Comparison of ENCODE assay signal across 8 cellular contexts in the genomic region with DNA sequence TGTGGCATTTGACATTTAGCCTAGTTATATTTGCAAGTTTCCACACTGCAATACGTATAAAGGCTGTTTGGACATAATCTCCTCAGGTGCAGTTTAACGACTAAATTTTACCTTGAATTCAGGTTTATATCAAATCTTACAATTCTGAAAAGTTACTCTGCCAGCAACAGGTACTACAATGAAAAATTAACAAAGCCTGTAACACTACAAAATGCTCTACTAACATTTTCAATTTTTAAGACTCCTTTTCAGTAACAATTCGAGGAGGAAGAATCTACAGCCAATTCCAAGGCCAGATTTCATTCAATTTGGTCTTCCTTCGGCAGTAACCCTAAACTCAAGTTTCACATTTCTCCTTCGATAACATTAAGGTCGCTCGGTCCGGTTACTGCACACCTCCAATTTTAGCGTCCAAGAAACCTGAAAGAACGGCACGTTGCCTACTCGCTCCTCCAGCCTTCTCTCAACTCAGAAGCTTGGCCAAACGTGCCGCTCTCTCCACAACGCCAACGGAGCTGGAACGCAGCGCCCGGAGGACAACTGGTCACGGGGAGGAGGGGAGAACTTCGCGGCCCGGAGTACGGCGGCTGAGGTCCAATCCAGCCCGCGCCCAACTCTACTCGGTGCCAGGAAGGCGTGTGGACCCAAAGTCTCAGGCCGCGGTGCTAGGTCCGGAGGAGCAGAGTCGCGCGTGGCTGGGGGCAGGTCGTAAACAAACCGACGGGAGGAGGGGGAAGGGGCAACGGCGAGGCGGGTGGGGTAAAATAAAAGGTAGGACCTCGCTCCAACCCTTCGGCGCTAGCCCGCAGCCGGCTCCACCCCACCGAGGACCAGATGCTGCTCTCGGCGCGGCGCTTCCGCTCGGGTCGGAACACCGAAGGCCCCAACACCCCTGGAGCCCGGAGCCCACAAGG. TPM values are rescaled to one million over a fixed set of nuclear protein-coding genes. Genes with fewer than 3 reads are reported as not detected.
DNase-seq lines count a peak whose midpoint lies in the region; ATAC-seq, FAIRE-seq and TF ChIP-seq lines count a peak whose summit lies in the region.

No MANE protein-coding gene starts in this region.

- H3K4me3 Mint-ChIP-seq in activated naive CD4-positive, alpha-beta T cell treated with anti-CD3 and anti-CD28 coated beads for 36 hours = peak overlapping the region; percentile 97

- H3K36me3 ChIP-seq in neuron (ENCODE audit: insufficient read depth, low read length) (no peaks in the 10 kb centered on the region), thyroid gland (no peaks in the 10 kb centered on the region)

- CTCF ChIA-PET in activated naive CD4-positive, alpha-beta T cell treated with anti-CD3 and anti-CD28 coated beads for 36 hours (lab: Charles Lee) = interaction anchor here (1.0 kb wide), 1 partner anchor 48 kb away, joined by 4 read pairs; no protein-coding TSS in a partner anchor

- 1% methylated on average over 41 to 56 of the region's 56 CpGs for WGBS in thyroid gland, 2 donors

- in situ Hi-C loops in GM13976 (cut with MboI; ENCODE audit: low sequenced_read_pairs, unreplicated experiment) = no loop called here

- intact Hi-C loops in activated naive CD4-positive, alpha-beta T cell treated with anti-CD3 and anti-CD28 coated beads for 36 hours (cut with micrococcal nuclease) = loop anchor here (1.0 to 10.0 kb wide), 10 partner anchors 211 to 699 kb away; partner anchors contain the start of genes IL3, IRF1 and LYRM7
- intact Hi-C loops in thyroid gland (cut with DNase I) = loop anchor here (10.0 kb wide), 1 partner anchor 161 kb away; the partner anchor contains the start of gene RAPGEF6

- H3K9me3 ChIP-seq in neuron (ENCODE audit: low read length) (no peaks in the 10 kb centered on the region), thyroid gland (no peaks in the 10 kb centered on the region)

- peak; percentile 56 for DNase-seq in GM13976 (ENCODE audit: low spot score)
- peak; percentile 36 for DNase-seq in NCI-H774 (lab: John Stamatoyannopoulos, UW)
- peak; percentile 40 for DNase-seq in activated naive CD4-positive, alpha-beta T cell treated with anti-CD3 and anti-CD28 coated beads for 36 hours
- peak; percentile 49 to 57 for DNase-seq in frontal cortex (ENCODE audit: low spot score in 2 of 2)
- DNase-seq in thyroid gland = peak; percentile 85 to 87

- no peaks in the 10 kb centered on the region for H3K36me3 Mint-ChIP-seq in activated naive CD4-positive, alpha-beta T cell treated with anti-CD3 and anti-CD28 coated beads for 36 hours (ENCODE audit: low read depth)

- H3K4me1 ChIP-seq in neuron (ENCODE audit: insufficient read depth, low read length) (peaks cover 17% of the 10 kb centered on the region), thyroid gland (peaks cover 6 to 8% of the 10 kb centered on the region in 2 donors)

- FAIRE-seq in frontal cortex (lab: Jason Lieb, UNC) = no peak

- peaks cover 25% of the 10 kb centered on the region for H3K4me1 Mint-ChIP-seq in activated naive CD4-positive, alpha-beta T cell treated with anti-CD3 and anti-CD28 coated beads for 36 hours (ENCODE audit: low read depth)

- no peaks in the 10 kb centered on the region for H3K9me3 Mint-ChIP-seq in activated naive CD4-positive, alpha-beta T cell treated with anti-CD3 and anti-CD28 coated beads for 36 hours

- H3K4me3 ChIP-seq in neuron (ENCODE audit: low read length) (peak overlapping the region; percentile 96), thyroid gland (replicated peaks in 1 of 3) (peak overlapping the region; percentile 49 to 98 (median 56))

- TF ChIP-seq CTCF in 22Rv1 (IDR thresholded peaks at IDR 0.05) = no peak
- TF ChIP-seq CTCF in GM13976 (IDR thresholded peaks at IDR 0.05; ENCODE audit: borderline replicate concordance, control extremely low read depth, extremely low read depth, insufficient read depth, missing control alignments) = no peak
- TF ChIP-seq CTCF in thyroid gland (IDR thresholded peaks at IDR 0.05) = no peak

- H3K27me3 Mint-ChIP-seq in activated naive CD4-positive, alpha-beta T cell treated with anti-CD3 and anti-CD28 coated beads for 36 hours (ENCODE audit: low read depth) = no peaks in the 10 kb centered on the region

- peak overlapping the region; percentile 77 for H3K27ac ChIP-seq in 22Rv1
- H3K27ac ChIP-seq in thyroid gland = peak overlapping the region; percentile 99 to 100 (median 100)

- ATAC-seq in HG02885 (IDR thresholded peaks at IDR 0.05; ENCODE audit: poor library complexity, unreplicated experiment) = peak; percentile 14

- H2AFZ ChIP-seq in neuron (ENCODE audit: low read depth, low read length) = peak overlapping the region; percentile 43

- H3K27me3 ChIP-seq in neuron (ENCODE audit: insufficient read depth, low read length) (peaks cover 6% of the 10 kb centered on the region), thyroid gland (no peaks in the 10 kb centered on the region)

- no peak for TF ChIP-seq POLR2A in thyroid gland (IDR thresholded peaks at IDR 0.05)

- H3K27ac Mint-ChIP-seq in activated naive CD4-positive, alpha-beta T cell treated with anti-CD3 and anti-CD28 coated beads for 36 hours = peak overlapping the region; percentile 77

RNA-seq across cellular contexts. Expression of gene FNIP1, which starts 0.7 kb away (rescaled TPM):
- total RNA-seq in activated naive CD4-positive, alpha-beta T cell treated with anti-CD3 and anti-CD28 coated beads for 36 hours = 10 to 100 TPM; 16.8 to 17.8 TPM
- total RNA-seq in frontal cortex (54.2 TPM), thyroid gland (10 to 100 TPM; 55.3 to 91.7 (median 65.3) TPM)

Comparison
In these comparisons a context has a peak if more than half of its experiments do, and no peak if none do; other contexts are left out.
1. Peak in every context shown above with its lines: DNase-seq, ATAC-seq, H3K4me3 ChIP-seq and H3K27ac ChIP-seq.
2. DNase-seq: peak in every context shown above with its lines; median percentile 86 in thyroid gland; 56 in GM13976; 53 in frontal cortex; 40 in activated naive CD4-positive, alpha-beta T cell treated with anti-CD3 and anti-CD28 coated beads for 36 hours; 36 in NCI-H774.